Comparison of ENCODE assay signal across 1 cellular context in genomic region chr9:33464045-33464636, GRCh38.
TF ChIP-seq lines count a peak whose summit lies in the region.

No MANE protein-coding gene starts in this region.

TF ChIP-seq in SK-N-SH treated with all-trans-retinoic acid at 6 μM for 48 hours, 23 proteins besides CTCF, POLR2A, EP300 and RAD21 (continued from another document):
- TF ChIP-seq PATZ1 (CRISPR knock-in tag; IDR thresholded peaks at IDR 0.05; ENCODE audit: borderline replicate concordance) (no peak), TSHZ2 (CRISPR knock-in tag; IDR thresholded peaks at IDR 0.05) (no peak), CREB5 (CRISPR knock-in tag; IDR thresholded peaks at IDR 0.05; ENCODE audit: low read depth) (no peak), ARNTL (CRISPR knock-in tag; IDR thresholded peaks at IDR 0.05; ENCODE audit: borderline replicate concordance, low read depth) (no peak), ESRRG (CRISPR knock-in tag; IDR thresholded peaks at IDR 0.05) (no peak), ISL1 (CRISPR knock-in tag; IDR thresholded peaks at IDR 0.05) (no peak), ZC3H10 (CRISPR knock-in tag; IDR thresholded peaks at IDR 0.05) (no peak), BACH2 (CRISPR knock-in tag; IDR thresholded peaks at IDR 0.05; ENCODE audit: borderline replicate concordance) (no peak), OSR1 (CRISPR knock-in tag; IDR thresholded peaks at IDR 0.05) (no peak), CSRNP3 (CRISPR knock-in tag; IDR thresholded peaks at IDR 0.05) (no peak), RARB (CRISPR knock-in tag; IDR thresholded peaks at IDR 0.05) (no peak)
